Comparison of ENCODE assay signal across 18 cellular contexts in genomic region chr10:131142446-131143380, GRCh38.
A peak's percentile ranks its signal among the peaks of the same experiment; 100 is the strongest.
DNase-seq lines count a peak whose midpoint lies in the region; ATAC-seq lines count a peak whose summit lies in the region.
"Had no signal": no experiment of that assay in that cellular context is flagged by ENCODE, and none has a peak within 500 bp of the region (broad histone marks: within the 10 kb centered on the region; RNA-seq: fewer than 3 reads in every experiment).

No MANE protein-coding gene starts in this region.

- no peaks in the 10 kb centered on the region for H3K36me3 Mint-ChIP-seq in activated naive CD4-positive, alpha-beta T cell treated with anti-CD3 and anti-CD28 coated beads for 36 hours (ENCODE audit: low read depth)
- H3K36me3 Mint-ChIP-seq: stimulated activated effector memory CD8-positive, alpha-beta T cell treated with anti-CD3 and anti-CD28 coated beads, Interleukin-12 subunit alpha, Interleukin-12 subunit beta, amount 100 ng/mL, for 72 hours had no signal

- CTCF ChIA-PET in activated naive CD4-positive, alpha-beta T cell treated with anti-CD3 and anti-CD28 coated beads for 36 hours (lab: Charles Lee), result no interaction called here

- ATAC-seq in HG02588 (IDR thresholded peaks at IDR 0.05; ENCODE audit: unreplicated experiment), result no peak
- ATAC-seq: body of pancreas; K562; stimulated activated effector memory CD8-positive, alpha-beta T cell treated with anti-CD3 and anti-CD28 coated beads, Interleukin-12 subunit alpha, Interleukin-12 subunit beta, amount 100 ng/mL, for 72 hours had no signal

- peak; percentile 18 for DNase-seq in COR-L47 (lab: John Stamatoyannopoulos, UW)
- peak; percentile 33 for DNase-seq in NCI-H1436 (lab: John Stamatoyannopoulos, UW)
- DNase-seq in NCI-H526 (lab: John Stamatoyannopoulos, UW), result peak; percentile 36 to 38
- DNase-seq in iPS-NIHi11 (ENCODE audit: low spot score), result peak; percentile 53
- no peak for DNase-seq in NCI-H524 treated with DMSO at 0.1 percent for 48 hours (lab: John Stamatoyannopoulos, UW)
- DNase-seq in activated naive CD4-positive, alpha-beta T cell treated with anti-CD3 and anti-CD28 coated beads for 36 hours, result no peak
- DNase-seq in HuH-7 (ENCODE audit: low spot score), result no peak
- DNase-seq: activated CD4-positive, alpha-beta T cell treated with anti-CD3 and anti-CD28 coated beads for 4 hours; effector memory CD4-positive, alpha-beta T cell; midbrain; NCI-H446; SIG-M5; testis had no signal

- no peaks in the 10 kb centered on the region for H3K27me3 Mint-ChIP-seq in activated naive CD4-positive, alpha-beta T cell treated with anti-CD3 and anti-CD28 coated beads for 36 hours (ENCODE audit: low read depth)

- H3K27ac Mint-ChIP-seq in activated naive CD4-positive, alpha-beta T cell treated with anti-CD3 and anti-CD28 coated beads for 36 hours, result no peak overlapping the region
- H3K27ac Mint-ChIP-seq: nephron; stimulated activated effector memory CD8-positive, alpha-beta T cell treated with anti-CD3 and anti-CD28 coated beads, Interleukin-12 subunit alpha, Interleukin-12 subunit beta, amount 100 ng/mL, for 72 hours had no signal

- no peaks in the 10 kb centered on the region for H3K4me1 Mint-ChIP-seq in activated naive CD4-positive, alpha-beta T cell treated with anti-CD3 and anti-CD28 coated beads for 36 hours (ENCODE audit: low read depth)
- H3K4me1 Mint-ChIP-seq: stimulated activated effector memory CD8-positive, alpha-beta T cell treated with anti-CD3 and anti-CD28 coated beads, Interleukin-12 subunit alpha, Interleukin-12 subunit beta, amount 100 ng/mL, for 72 hours had no signal

- no peaks in the 10 kb centered on the region for H3K9me3 Mint-ChIP-seq in activated naive CD4-positive, alpha-beta T cell treated with anti-CD3 and anti-CD28 coated beads for 36 hours
- H3K9me3 Mint-ChIP-seq: nephron; stimulated activated effector memory CD8-positive, alpha-beta T cell treated with anti-CD3 and anti-CD28 coated beads, Interleukin-12 subunit alpha, Interleukin-12 subunit beta, amount 100 ng/mL, for 72 hours had no signal

- intact Hi-C loops in activated naive CD4-positive, alpha-beta T cell treated with anti-CD3 and anti-CD28 coated beads for 36 hours (cut with micrococcal nuclease), result no loop called here

- H3K4me3 Mint-ChIP-seq in activated naive CD4-positive, alpha-beta T cell treated with anti-CD3 and anti-CD28 coated beads for 36 hours, result no peak overlapping the region
- H3K4me3 Mint-ChIP-seq: nephron; stimulated activated effector memory CD8-positive, alpha-beta T cell treated with anti-CD3 and anti-CD28 coated beads, Interleukin-12 subunit alpha, Interleukin-12 subunit beta, amount 100 ng/mL, for 72 hours had no signal

Comparison
In these comparisons a context has a peak if more than half of its experiments do, and no peak if none do; other contexts are left out.
1. DNase-seq: peak in COR-L47 (single experiment), NCI-H1436 (single experiment), NCI-H526 (2 of 2) and iPS-NIHi11 (single experiment); none in NCI-H524 treated with DMSO at 0.1 percent for 48 hours (single experiment), activated naive CD4-positive, alpha-beta T cell treated with anti-CD3 and anti-CD28 coated beads for 36 hours (single experiment) and HuH-7 (single experiment).